ENCODE assay signal across 1 cellular context in the genomic region with DNA sequence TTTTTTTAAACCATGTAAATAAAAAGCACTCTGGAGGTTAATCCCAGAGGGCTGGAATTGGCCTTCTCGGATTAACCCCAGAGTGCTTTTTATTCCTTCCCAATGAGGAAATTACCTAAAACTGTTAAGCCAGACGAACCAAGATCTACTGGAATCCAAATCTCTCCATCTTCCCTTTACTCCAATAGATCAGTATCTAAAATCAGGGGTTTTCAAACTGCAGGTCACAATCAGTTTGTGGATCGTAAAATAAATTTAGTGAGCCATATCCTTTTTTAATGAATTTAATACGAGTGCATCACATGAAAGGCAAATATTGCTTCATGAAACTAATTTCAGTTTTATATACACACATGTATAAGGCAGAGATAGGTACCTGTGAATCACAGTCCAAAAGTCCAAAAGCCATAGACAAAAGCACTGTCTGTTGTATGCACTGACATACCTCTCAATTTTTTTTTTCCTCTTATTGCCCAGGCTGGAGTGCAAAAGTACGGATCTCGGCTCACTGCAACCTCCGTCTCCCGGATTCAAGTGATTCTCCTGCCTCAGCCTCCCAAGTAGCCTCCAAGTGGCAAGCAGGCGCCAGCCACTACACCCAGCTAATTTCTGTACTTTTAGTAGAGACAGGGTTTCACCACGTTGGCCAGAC.
TF ChIP-seq lines count a peak whose summit lies in the region.

No MANE protein-coding gene starts in this region.

TF ChIP-seq in HepG2, 621 proteins besides CTCF, POLR2A, EP300 and RAD21 (continued from another document and continues in another):
- TF ChIP-seq, protein P1, sequence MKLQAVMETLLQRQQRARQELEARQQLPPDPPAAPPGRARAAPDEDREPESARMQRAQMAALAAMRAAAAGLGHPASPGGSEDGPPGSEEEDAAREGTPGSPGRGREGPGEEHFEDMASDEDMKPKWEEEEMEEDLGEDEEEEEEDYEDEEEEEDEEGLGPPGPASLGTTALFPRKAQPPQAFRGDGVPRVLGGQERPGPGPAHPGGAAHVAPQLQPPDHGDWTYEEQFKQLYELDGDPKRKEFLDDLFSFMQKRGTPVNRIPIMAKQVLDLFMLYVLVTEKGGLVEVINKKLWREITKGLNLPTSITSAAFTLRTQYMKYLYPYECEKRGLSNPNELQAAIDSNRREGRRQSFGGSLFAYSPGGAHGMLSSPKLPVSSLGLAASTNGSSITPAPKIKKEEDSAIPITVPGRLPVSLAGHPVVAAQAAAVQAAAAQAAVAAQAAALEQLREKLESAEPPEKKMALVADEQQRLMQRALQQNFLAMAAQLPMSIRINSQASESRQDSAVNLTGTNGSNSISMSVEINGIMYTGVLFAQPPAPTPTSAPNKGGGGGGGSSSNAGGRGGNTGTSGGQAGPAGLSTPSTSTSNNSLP (IDR thresholded peaks at IDR 0.05; ENCODE audit: low read depth, low read length) = peak; percentile 95
- TF ChIP-seq XRCC5 (optimal IDR thresholded peaks at IDR 0.05; ENCODE audit: low read length) (no peak), ADNP (CRISPR knock-in tag; IDR thresholded peaks at IDR 0.05) (0 out of 2 replicates have a peak, but pooled peaks have one; percentile 47), ATF1 (CRISPR knock-in tag; IDR thresholded peaks at IDR 0.05) (no peak), ZNF337 (CRISPR knock-in tag; IDR thresholded peaks at IDR 0.05; ENCODE audit: borderline replicate concordance, low read depth) (no peak), STAT5B (CRISPR knock-in tag; IDR thresholded peaks at IDR 0.05) (no peak), ZNF251 (CRISPR knock-in tag; IDR thresholded peaks at IDR 0.05) (no peak), ELF1 (CRISPR knock-in tag; IDR thresholded peaks at IDR 0.05) (no peak), SP2 (CRISPR knock-in tag; IDR thresholded peaks at IDR 0.05) (no peak), POGZ (CRISPR knock-in tag; IDR thresholded peaks at IDR 0.05) (peak; percentile 85), ZNF30 (CRISPR knock-in tag; IDR thresholded peaks at IDR 0.05) (no peak), TCF7 (IDR thresholded peaks at IDR 0.05; ENCODE audit: low read depth) (no peak), SOX5 (CRISPR knock-in tag; IDR thresholded peaks at IDR 0.05; ENCODE audit: borderline replicate concordance) (peak; percentile 63; the same call in 1 of the 2 replicates), CEBPG (CRISPR knock-in tag; IDR thresholded peaks at IDR 0.05) (peak; percentile 60), MIXL1 (CRISPR knock-in tag; IDR thresholded peaks at IDR 0.05) (0 out of 2 replicates have a peak, but pooled peaks have one; percentile 60), ZNF792 (CRISPR knock-in tag; IDR thresholded peaks at IDR 0.05) (peak; percentile 61; the same call in 1 of the 2 replicates), ZNF761 (CRISPR knock-in tag; conservative IDR thresholded peaks at IDR 0.05) (no peak), SMARCC2 (IDR thresholded peaks at IDR 0.05) (no peak), MEIS1 (CRISPR knock-in tag; IDR thresholded peaks at IDR 0.05; ENCODE audit: borderline replicate concordance) (no peak), ZSCAN9 (CRISPR knock-in tag; IDR thresholded peaks at IDR 0.05; ENCODE audit: borderline replicate concordance) (no peak), WIZ (CRISPR knock-in tag; IDR thresholded peaks at IDR 0.05) (no peak), ZNF552 (CRISPR knock-in tag; IDR thresholded peaks at IDR 0.05; ENCODE audit: borderline replicate concordance) (no peak), HDAC2 (CRISPR knock-in tag; IDR thresholded peaks at IDR 0.05) (peak; percentile 32; the same call in 1 of the 2 replicates), ZBTB8A (CRISPR knock-in tag; IDR thresholded peaks at IDR 0.05; ENCODE audit: borderline replicate concordance, low read depth) (no peak), ZNF333 (CRISPR knock-in tag; IDR thresholded peaks at IDR 0.05; ENCODE audit: borderline replicate concordance) (no peak), ELF4 (CRISPR knock-in tag; IDR thresholded peaks at IDR 0.05; ENCODE audit: borderline replicate concordance) (no peak), ISL2 (CRISPR knock-in tag; IDR thresholded peaks at IDR 0.05) (0 out of 2 replicates have a peak, but pooled peaks have one; percentile 34), ZNF562 (CRISPR knock-in tag; IDR thresholded peaks at IDR 0.05; ENCODE audit: borderline replicate concordance) (no peak), EEA1 (CRISPR knock-in tag; IDR thresholded peaks at IDR 0.05; ENCODE audit: borderline replicate concordance) (no peak), ZNF616 (CRISPR knock-in tag; IDR thresholded peaks at IDR 0.05; ENCODE audit: low read depth) (no peak), KLF15 (CRISPR knock-in tag; IDR thresholded peaks at IDR 0.05; ENCODE audit: borderline replicate concordance) (no peak), CENPT (CRISPR knock-in tag; IDR thresholded peaks at IDR 0.05; ENCODE audit: low read depth) (no peak), MED1 (CRISPR knock-in tag; IDR thresholded peaks at IDR 0.05) (peak; percentile 40; the same call in 1 of the 2 replicates), MBD4 (IDR thresholded peaks at IDR 0.05; ENCODE audit: borderline replicate concordance, low read length) (no peak), HNF4G (IDR thresholded peaks at IDR 0.05; ENCODE audit: borderline replicate concordance, low read depth, low read length) (peak; percentile 20; the same call in 1 of the 2 replicates), HNF4G (CRISPR knock-in tag; IDR thresholded peaks at IDR 0.05; ENCODE audit: borderline replicate concordance, low read depth) (no peak)
- TF ChIP-seq, protein P2, sequence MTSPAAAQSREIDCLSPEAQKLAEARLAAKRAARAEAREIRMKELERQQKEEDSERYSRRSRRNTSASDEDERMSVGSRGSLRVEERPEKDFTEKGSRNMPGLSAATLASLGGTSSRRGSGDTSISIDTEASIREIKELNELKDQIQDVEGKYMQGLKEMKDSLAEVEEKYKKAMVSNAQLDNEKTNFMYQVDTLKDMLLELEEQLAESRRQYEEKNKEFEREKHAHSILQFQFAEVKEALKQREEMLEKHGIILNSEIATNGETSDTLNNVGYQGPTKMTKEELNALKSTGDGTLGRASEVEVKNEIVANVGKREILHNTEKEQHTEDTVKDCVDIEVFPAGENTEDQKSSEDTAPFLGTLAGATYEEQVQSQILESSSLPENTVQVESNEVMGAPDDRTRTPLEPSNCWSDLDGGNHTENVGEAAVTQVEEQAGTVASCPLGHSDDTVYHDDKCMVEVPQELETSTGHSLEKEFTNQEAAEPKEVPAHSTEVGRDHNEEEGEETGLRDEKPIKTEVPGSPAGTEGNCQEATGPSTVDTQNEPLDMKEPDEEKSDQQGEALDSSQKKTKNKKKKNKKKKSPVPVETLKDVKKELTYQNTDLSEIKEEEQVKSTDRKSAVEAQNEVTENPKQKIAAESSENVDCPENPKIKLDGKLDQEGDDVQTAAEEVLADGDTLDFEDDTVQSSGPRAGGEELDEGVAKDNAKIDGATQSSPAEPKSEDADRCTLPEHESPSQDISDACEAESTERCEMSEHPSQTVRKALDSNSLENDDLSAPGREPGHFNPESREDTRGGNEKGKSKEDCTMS (CRISPR knock-in tag; conservative IDR thresholded peaks at IDR 0.05) = no peak
- TF ChIP-seq, protein P3, sequence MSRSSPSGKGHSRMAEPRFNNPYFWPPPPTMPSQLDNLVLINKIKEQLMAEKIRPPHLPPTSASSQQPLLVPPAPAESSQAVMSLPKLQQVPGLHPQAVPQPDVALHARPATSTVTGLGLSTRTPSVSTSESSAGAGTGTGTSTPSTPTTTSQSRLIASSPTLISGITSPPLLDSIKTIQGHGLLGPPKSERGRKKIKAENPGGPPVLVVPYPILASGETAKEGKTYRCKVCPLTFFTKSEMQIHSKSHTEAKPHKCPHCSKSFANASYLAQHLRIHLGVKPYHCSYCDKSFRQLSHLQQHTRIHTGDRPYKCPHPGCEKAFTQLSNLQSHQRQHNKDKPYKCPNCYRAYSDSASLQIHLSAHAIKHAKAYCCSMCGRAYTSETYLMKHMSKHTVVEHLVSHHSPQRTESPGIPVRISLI (CRISPR knock-in tag; IDR thresholded peaks at IDR 0.05; ENCODE audit: borderline replicate concordance) = peak; percentile 94
- TF ChIP-seq, protein P4, sequence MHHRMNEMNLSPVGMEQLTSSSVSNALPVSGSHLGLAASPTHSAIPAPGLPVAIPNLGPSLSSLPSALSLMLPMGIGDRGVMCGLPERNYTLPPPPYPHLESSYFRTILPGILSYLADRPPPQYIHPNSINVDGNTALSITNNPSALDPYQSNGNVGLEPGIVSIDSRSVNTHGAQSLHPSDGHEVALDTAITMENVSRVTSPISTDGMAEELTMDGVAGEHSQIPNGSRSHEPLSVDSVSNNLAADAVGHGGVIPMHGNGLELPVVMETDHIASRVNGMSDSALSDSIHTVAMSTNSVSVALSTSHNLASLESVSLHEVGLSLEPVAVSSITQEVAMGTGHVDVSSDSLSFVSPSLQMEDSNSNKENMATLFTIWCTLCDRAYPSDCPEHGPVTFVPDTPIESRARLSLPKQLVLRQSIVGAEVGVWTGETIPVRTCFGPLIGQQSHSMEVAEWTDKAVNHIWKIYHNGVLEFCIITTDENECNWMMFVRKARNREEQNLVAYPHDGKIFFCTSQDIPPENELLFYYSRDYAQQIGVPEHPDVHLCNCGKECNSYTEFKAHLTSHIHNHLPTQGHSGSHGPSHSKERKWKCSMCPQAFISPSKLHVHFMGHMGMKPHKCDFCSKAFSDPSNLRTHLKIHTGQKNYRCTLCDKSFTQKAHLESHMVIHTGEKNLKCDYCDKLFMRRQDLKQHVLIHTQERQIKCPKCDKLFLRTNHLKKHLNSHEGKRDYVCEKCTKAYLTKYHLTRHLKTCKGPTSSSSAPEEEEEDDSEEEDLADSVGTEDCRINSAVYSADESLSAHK (CRISPR knock-in tag; IDR thresholded peaks at IDR 0.05; ENCODE audit: borderline replicate concordance) = no peak
- TF ChIP-seq, protein P5, sequence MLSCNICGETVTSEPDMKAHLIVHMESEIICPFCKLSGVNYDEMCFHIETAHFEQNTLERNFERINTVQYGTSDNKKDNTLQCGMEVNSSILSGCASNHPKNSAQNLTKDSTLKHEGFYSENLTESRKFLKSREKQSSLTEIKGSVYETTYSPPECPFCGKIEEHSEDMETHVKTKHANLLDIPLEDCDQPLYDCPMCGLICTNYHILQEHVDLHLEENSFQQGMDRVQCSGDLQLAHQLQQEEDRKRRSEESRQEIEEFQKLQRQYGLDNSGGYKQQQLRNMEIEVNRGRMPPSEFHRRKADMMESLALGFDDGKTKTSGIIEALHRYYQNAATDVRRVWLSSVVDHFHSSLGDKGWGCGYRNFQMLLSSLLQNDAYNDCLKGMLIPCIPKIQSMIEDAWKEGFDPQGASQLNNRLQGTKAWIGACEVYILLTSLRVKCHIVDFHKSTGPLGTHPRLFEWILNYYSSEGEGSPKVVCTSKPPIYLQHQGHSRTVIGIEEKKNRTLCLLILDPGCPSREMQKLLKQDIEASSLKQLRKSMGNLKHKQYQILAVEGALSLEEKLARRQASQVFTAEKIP (CRISPR knock-in tag; IDR thresholded peaks at IDR 0.05; ENCODE audit: borderline replicate concordance) = no peak
- TF ChIP-seq, protein P6, sequence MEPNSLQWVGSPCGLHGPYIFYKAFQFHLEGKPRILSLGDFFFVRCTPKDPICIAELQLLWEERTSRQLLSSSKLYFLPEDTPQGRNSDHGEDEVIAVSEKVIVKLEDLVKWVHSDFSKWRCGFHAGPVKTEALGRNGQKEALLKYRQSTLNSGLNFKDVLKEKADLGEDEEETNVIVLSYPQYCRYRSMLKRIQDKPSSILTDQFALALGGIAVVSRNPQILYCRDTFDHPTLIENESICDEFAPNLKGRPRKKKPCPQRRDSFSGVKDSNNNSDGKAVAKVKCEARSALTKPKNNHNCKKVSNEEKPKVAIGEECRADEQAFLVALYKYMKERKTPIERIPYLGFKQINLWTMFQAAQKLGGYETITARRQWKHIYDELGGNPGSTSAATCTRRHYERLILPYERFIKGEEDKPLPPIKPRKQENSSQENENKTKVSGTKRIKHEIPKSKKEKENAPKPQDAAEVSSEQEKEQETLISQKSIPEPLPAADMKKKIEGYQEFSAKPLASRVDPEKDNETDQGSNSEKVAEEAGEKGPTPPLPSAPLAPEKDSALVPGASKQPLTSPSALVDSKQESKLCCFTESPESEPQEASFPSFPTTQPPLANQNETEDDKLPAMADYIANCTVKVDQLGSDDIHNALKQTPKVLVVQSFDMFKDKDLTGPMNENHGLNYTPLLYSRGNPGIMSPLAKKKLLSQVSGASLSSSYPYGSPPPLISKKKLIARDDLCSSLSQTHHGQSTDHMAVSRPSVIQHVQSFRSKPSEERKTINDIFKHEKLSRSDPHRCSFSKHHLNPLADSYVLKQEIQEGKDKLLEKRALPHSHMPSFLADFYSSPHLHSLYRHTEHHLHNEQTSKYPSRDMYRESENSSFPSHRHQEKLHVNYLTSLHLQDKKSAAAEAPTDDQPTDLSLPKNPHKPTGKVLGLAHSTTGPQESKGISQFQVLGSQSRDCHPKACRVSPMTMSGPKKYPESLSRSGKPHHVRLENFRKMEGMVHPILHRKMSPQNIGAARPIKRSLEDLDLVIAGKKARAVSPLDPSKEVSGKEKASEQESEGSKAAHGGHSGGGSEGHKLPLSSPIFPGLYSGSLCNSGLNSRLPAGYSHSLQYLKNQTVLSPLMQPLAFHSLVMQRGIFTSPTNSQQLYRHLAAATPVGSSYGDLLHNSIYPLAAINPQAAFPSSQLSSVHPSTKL (CRISPR knock-in tag; IDR thresholded peaks at IDR 0.05) = peak; percentile 71
- TF ChIP-seq, protein P7, sequence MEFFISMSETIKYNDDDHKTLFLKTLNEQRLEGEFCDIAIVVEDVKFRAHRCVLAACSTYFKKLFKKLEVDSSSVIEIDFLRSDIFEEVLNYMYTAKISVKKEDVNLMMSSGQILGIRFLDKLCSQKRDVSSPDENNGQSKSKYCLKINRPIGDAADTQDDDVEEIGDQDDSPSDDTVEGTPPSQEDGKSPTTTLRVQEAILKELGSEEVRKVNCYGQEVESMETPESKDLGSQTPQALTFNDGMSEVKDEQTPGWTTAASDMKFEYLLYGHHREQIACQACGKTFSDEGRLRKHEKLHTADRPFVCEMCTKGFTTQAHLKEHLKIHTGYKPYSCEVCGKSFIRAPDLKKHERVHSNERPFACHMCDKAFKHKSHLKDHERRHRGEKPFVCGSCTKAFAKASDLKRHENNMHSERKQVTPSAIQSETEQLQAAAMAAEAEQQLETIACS (CRISPR knock-in tag; IDR thresholded peaks at IDR 0.05) = no peak
- TF ChIP-seq, protein P8, sequence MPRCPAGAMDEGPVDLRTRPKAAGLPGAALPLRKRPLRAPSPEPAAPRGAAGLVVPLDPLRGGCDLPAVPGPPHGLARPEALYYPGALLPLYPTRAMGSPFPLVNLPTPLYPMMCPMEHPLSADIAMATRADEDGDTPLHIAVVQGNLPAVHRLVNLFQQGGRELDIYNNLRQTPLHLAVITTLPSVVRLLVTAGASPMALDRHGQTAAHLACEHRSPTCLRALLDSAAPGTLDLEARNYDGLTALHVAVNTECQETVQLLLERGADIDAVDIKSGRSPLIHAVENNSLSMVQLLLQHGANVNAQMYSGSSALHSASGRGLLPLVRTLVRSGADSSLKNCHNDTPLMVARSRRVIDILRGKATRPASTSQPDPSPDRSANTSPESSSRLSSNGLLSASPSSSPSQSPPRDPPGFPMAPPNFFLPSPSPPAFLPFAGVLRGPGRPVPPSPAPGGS (CRISPR knock-in tag; IDR thresholded peaks at IDR 0.05) = no peak
- TF ChIP-seq, protein P9, sequence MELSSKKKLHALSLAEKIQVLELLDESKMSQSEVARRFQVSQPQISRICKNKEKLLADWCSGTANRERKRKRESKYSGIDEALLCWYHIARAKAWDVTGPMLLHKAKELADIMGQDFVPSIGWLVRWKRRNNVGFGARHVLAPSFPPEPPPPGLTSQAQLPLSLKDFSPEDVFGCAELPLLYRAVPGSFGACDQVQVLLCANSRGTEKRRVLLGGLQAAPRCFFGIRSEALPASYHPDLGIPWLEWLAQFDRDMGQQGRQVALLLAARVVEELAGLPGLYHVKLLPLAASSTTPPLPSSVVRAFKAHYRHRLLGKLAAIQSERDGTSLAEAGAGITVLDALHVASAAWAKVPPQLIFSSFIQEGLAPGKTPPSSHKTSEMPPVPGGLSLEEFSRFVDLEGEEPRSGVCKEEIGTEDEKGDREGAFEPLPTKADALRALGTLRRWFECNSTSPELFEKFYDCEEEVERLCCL (CRISPR knock-in tag; IDR thresholded peaks at IDR 0.05; ENCODE audit: borderline replicate concordance) = no peak
